In the genomic region with DNA sequence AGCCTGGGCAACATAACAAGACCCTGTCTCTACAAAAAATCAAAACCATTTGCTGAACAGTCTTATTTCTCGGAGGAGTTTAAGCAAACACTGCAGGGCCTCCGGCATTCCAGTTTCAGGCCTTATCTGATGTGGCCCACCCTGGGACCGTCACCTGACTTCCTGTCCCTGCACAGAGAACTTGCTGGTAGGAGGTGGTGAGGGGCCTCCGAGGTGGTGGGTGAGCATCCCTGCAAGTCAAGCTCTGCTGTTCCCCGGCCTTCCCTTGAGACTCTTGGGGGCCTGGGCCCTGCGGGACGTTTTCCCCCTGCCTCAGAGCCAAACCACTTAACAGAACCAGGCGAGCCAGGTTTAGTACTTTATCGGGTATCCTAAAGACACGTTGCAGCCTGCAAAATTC, we compare ENCODE assay signal across 16 cellular contexts. TPM values are rescaled to one million over a fixed set of nuclear protein-coding genes. Genes with fewer than 3 reads are reported as not detected.
DNase-seq lines count a peak whose midpoint lies in the region; ATAC-seq lines count a peak whose summit lies in the region.
"Had no signal": no experiment of that assay in that cellular context is flagged by ENCODE, and none has a peak within 500 bp of the region (broad histone marks: within the 10 kb centered on the region; RNA-seq: fewer than 3 reads in every experiment).

No MANE protein-coding gene starts in this region.

- H3K9me3 Mint-ChIP-seq in activated T-cell treated with anti-CD3 and anti-CD28 coated beads, Interleukin-2, amount 50 U/mL, for 24 hours: no peaks in the 10 kb centered on the region

- H4K91ac ChIP-seq in mesenchymal stem cell (ENCODE audit: low read length): no peak overlapping the region

- peaks cover 45% of the 10 kb centered on the region for H3K79me1 ChIP-seq in mesenchymal stem cell (replicated peaks; ENCODE audit: low read length, poor library complexity, severe bottlenecking)

- H3K4me2 ChIP-seq in BLaER1 (peak overlapping the region; percentile 71), mesenchymal stem cell (ENCODE audit: low read length, poor library complexity, severe bottlenecking) (no peak overlapping the region)

- H3K18ac ChIP-seq in mesenchymal stem cell (ENCODE audit: low read depth in 1 of 2, low read length in 2 of 2): peak overlapping the region in 1 of 2 experiments; percentile 26

- H3K36me3 Mint-ChIP-seq in activated T-cell treated with anti-CD3 and anti-CD28 coated beads, Interleukin-2, amount 50 U/mL, for 24 hours (ENCODE audit: low read depth): peaks cover 68% of the 10 kb centered on the region
- no peaks in the 10 kb centered on the region for H3K36me3 Mint-ChIP-seq in T-helper 17 cell (ENCODE audit: low read depth)

- H3K9me3 ChIP-seq in BLaER1 (no peaks in the 10 kb centered on the region), T-helper 17 cell (ENCODE audit: control insufficient read depth, low read length, poor library complexity, severe bottlenecking) (no peaks in the 10 kb centered on the region), mesenchymal stem cell (ENCODE audit: control insufficient read depth, low read length) (no peaks in the 10 kb centered on the region)

- no peaks in the 10 kb centered on the region for H3K27me3 Mint-ChIP-seq in activated T-cell treated with anti-CD3 and anti-CD28 coated beads, Interleukin-2, amount 50 U/mL, for 24 hours
- no peaks in the 10 kb centered on the region for H3K27me3 Mint-ChIP-seq in T-helper 17 cell

- H3K27ac Mint-ChIP-seq in activated T-cell treated with anti-CD3 and anti-CD28 coated beads, Interleukin-2, amount 50 U/mL, for 24 hours: peak overlapping the region; percentile 76
- peak overlapping the region; percentile 3 for H3K27ac Mint-ChIP-seq in T-helper 17 cell

- H2BK5ac ChIP-seq in mesenchymal stem cell (ENCODE audit: low read depth, low read length, poor library complexity, severe bottlenecking): no peak overlapping the region

- H3K4ac ChIP-seq in mesenchymal stem cell (ENCODE audit: low read depth in 1 of 2, low read length in 2 of 2): no peak overlapping the region

- ATAC-seq in T-helper 17 cell: no peak
- no peak for ATAC-seq in HG03469 (IDR thresholded peaks at IDR 0.05; ENCODE audit: unreplicated experiment)
- ATAC-seq: HCT116 had no signal

- no peaks in the 10 kb centered on the region for H3K27me3 ChIP-seq in BLaER1
- H3K27me3 ChIP-seq in mesenchymal stem cell (ENCODE audit: control insufficient read depth in 1 of 2, insufficient read depth in 1 of 2, low read length in 2 of 2): no peaks in the 10 kb centered on the region

- WGBS in mesenchymal stem cell: 75% methylated on average over 10 of the region's 10 CpGs

- H3K23ac ChIP-seq in mesenchymal stem cell (ENCODE audit: low read length in 2 of 2): no peak overlapping the region

- H3K4me3 ChIP-seq in BLaER1 (no peak overlapping the region), mesenchymal stem cell (ENCODE audit: insufficient read depth in 1 of 2, low read depth in 1 of 2, low read length in 2 of 2) (no peak overlapping the region)
- H3K4me3 ChIP-seq: GM23248 had no signal

- peak overlapping the region; percentile 28; the same call in 1 of the 2 replicates for H3K27ac ChIP-seq in BLaER1
- no peak overlapping the region for H3K27ac ChIP-seq in mesenchymal stem cell (ENCODE audit: low read length, poor library complexity, severe bottlenecking)
- H3K27ac ChIP-seq: GM23248 had no signal

- H2BK120ac ChIP-seq in mesenchymal stem cell (ENCODE audit: low read depth, low read length): no peak overlapping the region

- H4K8ac ChIP-seq in mesenchymal stem cell (ENCODE audit: low read length): no peak overlapping the region

- H4K20me1 ChIP-seq in BLaER1: peaks cover 100% of the 10 kb centered on the region

- H3K14ac ChIP-seq in mesenchymal stem cell (ENCODE audit: low read length in 2 of 2): no peak overlapping the region

- H3K9ac ChIP-seq in BLaER1 (no peak overlapping the region; the same call in 1 of the 2 replicates), mesenchymal stem cell (ENCODE audit: low read length) (no peak overlapping the region)
- H3K9ac ChIP-seq: GM23248 had no signal

- H2AK5ac ChIP-seq in mesenchymal stem cell (ENCODE audit: low read length, severe bottlenecking): no peak overlapping the region

- H3K4me1 ChIP-seq in BLaER1: peaks cover 88% of the 10 kb centered on the region
- H3K4me1 ChIP-seq in mesenchymal stem cell (ENCODE audit: control insufficient read depth, insufficient read depth, low read depth, low read length): peaks cover 39% of the 10 kb centered on the region

- peaks cover 62% of the 10 kb centered on the region for H3K4me1 Mint-ChIP-seq in activated T-cell treated with anti-CD3 and anti-CD28 coated beads, Interleukin-2, amount 50 U/mL, for 24 hours (ENCODE audit: low read depth)
- H3K4me1 Mint-ChIP-seq in T-helper 17 cell: peaks cover 30% of the 10 kb centered on the region

- peak overlapping the region; percentile 31 for H2BK15ac ChIP-seq in mesenchymal stem cell (ENCODE audit: low read depth, poor library complexity, severe bottlenecking)

- H2AFZ ChIP-seq in mesenchymal stem cell (ENCODE audit: low read depth, low read length): no peak overlapping the region
- H2AFZ ChIP-seq: GM23248 had no signal

- H3K36me3 ChIP-seq in BLaER1 (peaks cover 65% of the 10 kb centered on the region), mesenchymal stem cell (ENCODE audit: control insufficient read depth in 1 of 2, insufficient read depth in 2 of 2, low read depth in 1 of 2, low read length in 2 of 2) (peaks cover 18 to 60% of the 10 kb centered on the region in 2 experiments)

- no peak for DNase-seq in activated T-cell treated with anti-CD3 and anti-CD28 coated beads, Interleukin-2, amount 50 U/mL, for 24 hours
- DNase-seq in activated T-cell treated with anti-CD3 and anti-CD28 coated beads, Interleukin-2, amount 50 U/mL, for 1 hour: no peak
- DNase-seq in T-helper 17 cell (no peak), mesenchymal stem cell (no peak), GDM1 (lab: John Stamatoyannopoulos, UW) (no peak)
- DNase-seq in activated CD8-positive, alpha-beta memory T cell treated with anti-CD3 and anti-CD28 coated beads for 24 hours: no peak
- DNase-seq: Calu3, DMS79, GM23248, NCI-H1436 treated with DMSO at 0.1 percent for 48 hours, NCI-H2081 treated with DMSO at 0.1 percent for 48 hours, NCI-H69 had no signal

- H2BK12ac ChIP-seq in mesenchymal stem cell (ENCODE audit: low read length in 2 of 2): no peak overlapping the region

- H3K4me3 Mint-ChIP-seq in activated T-cell treated with anti-CD3 and anti-CD28 coated beads, Interleukin-2, amount 50 U/mL, for 24 hours: no peak overlapping the region
- no peak overlapping the region for H3K4me3 Mint-ChIP-seq in T-helper 17 cell
- H3K4me3 Mint-ChIP-seq: CD14-positive monocyte had no signal

RNA-seq across cellular contexts. Expression of gene AP5Z1, which starts 44.5 kb away (rescaled TPM):
- 100 to 1,000 TPM in 1 of 2 donors, 10 to 100 TPM in 1; 87.6 to 112 TPM for total RNA-seq in T-helper 17 cell
- 30.2 TPM for polyA plus RNA-seq in mesenchymal stem cell (2013, experiment 1 of 2)
- 30.0 TPM for polyA plus RNA-seq in mesenchymal stem cell (2013, experiment 2 of 2)

RNA-seq across cellular contexts. Expression of gene FOXK1, which starts 48.9 kb away (rescaled TPM):
- total RNA-seq in T-helper 17 cell: 10 to 100 TPM; 59.8 to 60.9 TPM
- polyA plus RNA-seq in mesenchymal stem cell (2013, experiment 1 of 2): 12.9 TPM
- 12.3 TPM for polyA plus RNA-seq in mesenchymal stem cell (2013, experiment 2 of 2)
